Comparison of ENCODE assay signal across 2 cellular contexts in the genomic region with DNA sequence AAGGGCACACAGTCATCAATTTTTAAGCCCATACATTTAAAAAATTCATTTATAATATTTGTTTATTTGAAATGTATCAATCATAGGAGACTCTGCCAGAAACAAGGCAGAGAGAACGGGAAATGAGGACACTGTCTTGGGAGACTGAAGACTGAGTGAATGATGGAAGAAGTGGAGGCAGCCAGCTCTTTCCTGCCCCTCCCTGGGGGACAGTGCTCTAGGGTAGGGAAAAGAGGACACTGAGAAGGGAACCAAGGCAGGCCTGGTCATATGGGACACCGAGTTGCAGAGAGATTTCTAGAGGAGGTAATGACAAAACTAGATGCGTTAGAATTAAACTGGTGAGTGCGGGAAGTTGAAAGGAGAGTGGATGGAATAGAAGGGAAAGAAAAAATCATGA.
TF ChIP-seq lines count a peak whose summit lies in the region.

No MANE protein-coding gene starts in this region.

TF ChIP-seq in liver, 16 proteins besides CTCF, POLR2A, EP300 and RAD21:
- TF ChIP-seq FOXA2 (IDR thresholded peaks at IDR 0.05) (no peak), HNF4A (conservative IDR thresholded peaks at IDR 0.05) (no peak)

TF ChIP-seq in HepG2, 621 proteins besides CTCF, POLR2A, EP300 and RAD21:
- no peak for TF ChIP-seq NFIB (CRISPR knock-in tag; IDR thresholded peaks at IDR 0.05; ENCODE audit: borderline replicate concordance)
- no peak for TF ChIP-seq ZNF768 (CRISPR knock-in tag; IDR thresholded peaks at IDR 0.05)
- TF ChIP-seq XBP1 (CRISPR knock-in tag; IDR thresholded peaks at IDR 0.05): no peak
- TF ChIP-seq, protein P1, sequence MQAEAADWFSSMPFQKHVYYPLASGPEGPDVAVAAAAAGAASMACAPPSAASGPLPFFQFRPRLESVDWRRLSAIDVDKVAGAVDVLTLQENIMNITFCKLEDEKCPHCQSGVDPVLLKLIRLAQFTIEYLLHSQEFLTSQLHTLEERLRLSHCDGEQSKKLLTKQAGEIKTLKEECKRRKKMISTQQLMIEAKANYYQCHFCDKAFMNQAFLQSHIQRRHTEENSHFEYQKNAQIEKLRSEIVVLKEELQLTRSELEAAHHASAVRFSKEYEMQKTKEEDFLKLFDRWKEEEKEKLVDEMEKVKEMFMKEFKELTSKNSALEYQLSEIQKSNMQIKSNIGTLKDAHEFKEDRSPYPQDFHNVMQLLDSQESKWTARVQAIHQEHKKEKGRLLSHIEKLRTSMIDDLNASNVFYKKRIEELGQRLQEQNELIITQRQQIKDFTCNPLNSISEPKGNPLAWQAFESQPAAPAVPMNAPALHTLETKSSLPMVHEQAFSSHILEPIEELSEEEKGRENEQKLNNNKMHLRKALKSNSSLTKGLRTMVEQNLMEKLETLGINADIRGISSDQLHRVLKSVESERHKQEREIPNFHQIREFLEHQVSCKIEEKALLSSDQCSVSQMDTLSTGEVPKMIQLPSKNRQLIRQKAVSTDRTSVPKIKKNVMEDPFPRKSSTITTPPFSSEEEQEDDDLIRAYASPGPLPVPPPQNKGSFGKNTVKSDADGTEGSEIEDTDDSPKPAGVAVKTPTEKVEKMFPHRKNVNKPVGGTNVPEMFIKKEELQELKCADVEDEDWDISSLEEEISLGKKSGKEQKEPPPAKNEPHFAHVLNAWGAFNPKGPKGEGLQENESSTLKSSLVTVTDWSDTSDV (CRISPR knock-in tag; IDR thresholded peaks at IDR 0.05): no peak
- TF ChIP-seq, protein P2, sequence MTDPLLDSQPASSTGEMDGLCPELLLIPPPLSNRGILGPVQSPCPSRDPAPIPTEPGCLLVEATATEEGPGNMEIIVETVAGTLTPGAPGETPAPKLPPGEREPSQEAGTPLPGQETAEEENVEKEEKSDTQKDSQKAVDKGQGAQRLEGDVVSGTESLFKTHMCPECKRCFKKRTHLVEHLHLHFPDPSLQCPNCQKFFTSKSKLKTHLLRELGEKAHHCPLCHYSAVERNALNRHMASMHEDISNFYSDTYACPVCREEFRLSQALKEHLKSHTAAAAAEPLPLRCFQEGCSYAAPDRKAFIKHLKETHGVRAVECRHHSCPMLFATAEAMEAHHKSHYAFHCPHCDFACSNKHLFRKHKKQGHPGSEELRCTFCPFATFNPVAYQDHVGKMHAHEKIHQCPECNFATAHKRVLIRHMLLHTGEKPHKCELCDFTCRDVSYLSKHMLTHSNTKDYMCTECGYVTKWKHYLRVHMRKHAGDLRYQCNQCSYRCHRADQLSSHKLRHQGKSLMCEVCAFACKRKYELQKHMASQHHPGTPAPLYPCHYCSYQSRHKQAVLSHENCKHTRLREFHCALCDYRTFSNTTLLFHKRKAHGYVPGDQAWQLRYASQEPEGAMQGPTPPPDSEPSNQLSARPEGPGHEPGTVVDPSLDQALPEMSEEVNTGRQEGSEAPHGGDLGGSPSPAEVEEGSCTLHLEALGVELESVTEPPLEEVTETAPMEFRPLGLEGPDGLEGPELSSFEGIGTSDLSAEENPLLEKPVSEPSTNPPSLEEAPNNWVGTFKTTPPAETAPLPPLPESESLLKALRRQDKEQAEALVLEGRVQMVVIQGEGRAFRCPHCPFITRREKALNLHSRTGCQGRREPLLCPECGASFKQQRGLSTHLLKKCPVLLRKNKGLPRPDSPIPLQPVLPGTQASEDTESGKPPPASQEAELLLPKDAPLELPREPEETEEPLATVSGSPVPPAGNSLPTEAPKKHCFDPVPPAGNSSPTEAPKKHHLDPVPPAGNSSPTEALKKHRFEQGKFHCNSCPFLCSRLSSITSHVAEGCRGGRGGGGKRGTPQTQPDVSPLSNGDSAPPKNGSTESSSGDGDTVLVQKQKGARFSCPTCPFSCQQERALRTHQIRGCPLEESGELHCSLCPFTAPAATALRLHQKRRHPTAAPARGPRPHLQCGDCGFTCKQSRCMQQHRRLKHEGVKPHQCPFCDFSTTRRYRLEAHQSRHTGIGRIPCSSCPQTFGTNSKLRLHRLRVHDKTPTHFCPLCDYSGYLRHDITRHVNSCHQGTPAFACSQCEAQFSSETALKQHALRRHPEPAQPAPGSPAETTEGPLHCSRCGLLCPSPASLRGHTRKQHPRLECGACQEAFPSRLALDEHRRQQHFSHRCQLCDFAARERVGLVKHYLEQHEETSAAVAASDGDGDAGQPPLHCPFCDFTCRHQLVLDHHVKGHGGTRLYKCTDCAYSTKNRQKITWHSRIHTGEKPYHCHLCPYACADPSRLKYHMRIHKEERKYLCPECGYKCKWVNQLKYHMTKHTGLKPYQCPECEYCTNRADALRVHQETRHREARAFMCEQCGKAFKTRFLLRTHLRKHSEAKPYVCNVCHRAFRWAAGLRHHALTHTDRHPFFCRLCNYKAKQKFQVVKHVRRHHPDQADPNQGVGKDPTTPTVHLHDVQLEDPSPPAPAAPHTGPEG (CRISPR knock-in tag; IDR thresholded peaks at IDR 0.05): no peak
- TF ChIP-seq LCORL (IDR thresholded peaks at IDR 0.05): no peak
- no peak for TF ChIP-seq LCORL (CRISPR knock-in tag; IDR thresholded peaks at IDR 0.05)
- no peak for TF ChIP-seq NFE2 (CRISPR knock-in tag; IDR thresholded peaks at IDR 0.05)
- TF ChIP-seq ZNF562 (CRISPR knock-in tag; IDR thresholded peaks at IDR 0.05; ENCODE audit: borderline replicate concordance): no peak
- no peak for TF ChIP-seq ZNF644 (CRISPR knock-in tag; IDR thresholded peaks at IDR 0.05; ENCODE audit: low read depth)
- TF ChIP-seq, protein P3, sequence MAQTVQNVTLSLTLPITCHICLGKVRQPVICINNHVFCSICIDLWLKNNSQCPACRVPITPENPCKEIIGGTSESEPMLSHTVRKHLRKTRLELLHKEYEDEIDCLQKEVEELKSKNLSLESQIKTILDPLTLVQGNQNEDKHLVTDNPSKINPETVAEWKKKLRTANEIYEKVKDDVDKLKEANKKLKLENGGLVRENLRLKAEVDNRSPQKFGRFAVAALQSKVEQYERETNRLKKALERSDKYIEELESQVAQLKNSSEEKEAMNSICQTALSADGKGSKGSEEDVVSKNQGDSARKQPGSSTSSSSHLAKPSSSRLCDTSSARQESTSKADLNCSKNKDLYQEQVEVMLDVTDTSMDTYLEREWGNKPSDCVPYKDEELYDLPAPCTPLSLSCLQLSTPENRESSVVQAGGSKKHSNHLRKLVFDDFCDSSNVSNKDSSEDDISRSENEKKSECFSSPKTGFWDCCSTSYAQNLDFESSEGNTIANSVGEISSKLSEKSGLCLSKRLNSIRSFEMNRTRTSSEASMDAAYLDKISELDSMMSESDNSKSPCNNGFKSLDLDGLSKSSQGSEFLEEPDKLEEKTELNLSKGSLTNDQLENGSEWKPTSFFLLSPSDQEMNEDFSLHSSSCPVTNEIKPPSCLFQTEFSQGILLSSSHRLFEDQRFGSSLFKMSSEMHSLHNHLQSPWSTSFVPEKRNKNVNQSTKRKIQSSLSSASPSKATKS (CRISPR knock-in tag; IDR thresholded peaks at IDR 0.05): no peak
- TF ChIP-seq ZKSCAN5 (CRISPR knock-in tag; IDR thresholded peaks at IDR 0.05): no peak
- TF ChIP-seq, protein P4, sequence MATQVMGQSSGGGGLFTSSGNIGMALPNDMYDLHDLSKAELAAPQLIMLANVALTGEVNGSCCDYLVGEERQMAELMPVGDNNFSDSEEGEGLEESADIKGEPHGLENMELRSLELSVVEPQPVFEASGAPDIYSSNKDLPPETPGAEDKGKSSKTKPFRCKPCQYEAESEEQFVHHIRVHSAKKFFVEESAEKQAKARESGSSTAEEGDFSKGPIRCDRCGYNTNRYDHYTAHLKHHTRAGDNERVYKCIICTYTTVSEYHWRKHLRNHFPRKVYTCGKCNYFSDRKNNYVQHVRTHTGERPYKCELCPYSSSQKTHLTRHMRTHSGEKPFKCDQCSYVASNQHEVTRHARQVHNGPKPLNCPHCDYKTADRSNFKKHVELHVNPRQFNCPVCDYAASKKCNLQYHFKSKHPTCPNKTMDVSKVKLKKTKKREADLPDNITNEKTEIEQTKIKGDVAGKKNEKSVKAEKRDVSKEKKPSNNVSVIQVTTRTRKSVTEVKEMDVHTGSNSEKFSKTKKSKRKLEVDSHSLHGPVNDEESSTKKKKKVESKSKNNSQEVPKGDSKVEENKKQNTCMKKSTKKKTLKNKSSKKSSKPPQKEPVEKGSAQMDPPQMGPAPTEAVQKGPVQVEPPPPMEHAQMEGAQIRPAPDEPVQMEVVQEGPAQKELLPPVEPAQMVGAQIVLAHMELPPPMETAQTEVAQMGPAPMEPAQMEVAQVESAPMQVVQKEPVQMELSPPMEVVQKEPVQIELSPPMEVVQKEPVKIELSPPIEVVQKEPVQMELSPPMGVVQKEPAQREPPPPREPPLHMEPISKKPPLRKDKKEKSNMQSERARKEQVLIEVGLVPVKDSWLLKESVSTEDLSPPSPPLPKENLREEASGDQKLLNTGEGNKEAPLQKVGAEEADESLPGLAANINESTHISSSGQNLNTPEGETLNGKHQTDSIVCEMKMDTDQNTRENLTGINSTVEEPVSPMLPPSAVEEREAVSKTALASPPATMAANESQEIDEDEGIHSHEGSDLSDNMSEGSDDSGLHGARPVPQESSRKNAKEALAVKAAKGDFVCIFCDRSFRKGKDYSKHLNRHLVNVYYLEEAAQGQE (IDR thresholded peaks at IDR 0.05; ENCODE audit: borderline replicate concordance in 1 of 2, low read depth in 1 of 2, low read length in 2 of 2): no peak
- no peak for TF ChIP-seq ZNF430 (CRISPR knock-in tag; IDR thresholded peaks at IDR 0.05)
- no peak for TF ChIP-seq HNRNPK (IDR thresholded peaks at IDR 0.05; ENCODE audit: low read depth, low read length, poor library complexity, severe bottlenecking)
- TF ChIP-seq NRL (CRISPR knock-in tag; IDR thresholded peaks at IDR 0.05; ENCODE audit: borderline replicate concordance): no peak
- no peak for TF ChIP-seq POLR2G (IDR thresholded peaks at IDR 0.05; ENCODE audit: low read depth, low read length)
- no peak for TF ChIP-seq ZNF747 (CRISPR knock-in tag; IDR thresholded peaks at IDR 0.05; ENCODE audit: borderline replicate concordance)
- no peak for TF ChIP-seq ZKSCAN1 (IDR thresholded peaks at IDR 0.05; ENCODE audit: low read length)
- TF ChIP-seq, protein P5, sequence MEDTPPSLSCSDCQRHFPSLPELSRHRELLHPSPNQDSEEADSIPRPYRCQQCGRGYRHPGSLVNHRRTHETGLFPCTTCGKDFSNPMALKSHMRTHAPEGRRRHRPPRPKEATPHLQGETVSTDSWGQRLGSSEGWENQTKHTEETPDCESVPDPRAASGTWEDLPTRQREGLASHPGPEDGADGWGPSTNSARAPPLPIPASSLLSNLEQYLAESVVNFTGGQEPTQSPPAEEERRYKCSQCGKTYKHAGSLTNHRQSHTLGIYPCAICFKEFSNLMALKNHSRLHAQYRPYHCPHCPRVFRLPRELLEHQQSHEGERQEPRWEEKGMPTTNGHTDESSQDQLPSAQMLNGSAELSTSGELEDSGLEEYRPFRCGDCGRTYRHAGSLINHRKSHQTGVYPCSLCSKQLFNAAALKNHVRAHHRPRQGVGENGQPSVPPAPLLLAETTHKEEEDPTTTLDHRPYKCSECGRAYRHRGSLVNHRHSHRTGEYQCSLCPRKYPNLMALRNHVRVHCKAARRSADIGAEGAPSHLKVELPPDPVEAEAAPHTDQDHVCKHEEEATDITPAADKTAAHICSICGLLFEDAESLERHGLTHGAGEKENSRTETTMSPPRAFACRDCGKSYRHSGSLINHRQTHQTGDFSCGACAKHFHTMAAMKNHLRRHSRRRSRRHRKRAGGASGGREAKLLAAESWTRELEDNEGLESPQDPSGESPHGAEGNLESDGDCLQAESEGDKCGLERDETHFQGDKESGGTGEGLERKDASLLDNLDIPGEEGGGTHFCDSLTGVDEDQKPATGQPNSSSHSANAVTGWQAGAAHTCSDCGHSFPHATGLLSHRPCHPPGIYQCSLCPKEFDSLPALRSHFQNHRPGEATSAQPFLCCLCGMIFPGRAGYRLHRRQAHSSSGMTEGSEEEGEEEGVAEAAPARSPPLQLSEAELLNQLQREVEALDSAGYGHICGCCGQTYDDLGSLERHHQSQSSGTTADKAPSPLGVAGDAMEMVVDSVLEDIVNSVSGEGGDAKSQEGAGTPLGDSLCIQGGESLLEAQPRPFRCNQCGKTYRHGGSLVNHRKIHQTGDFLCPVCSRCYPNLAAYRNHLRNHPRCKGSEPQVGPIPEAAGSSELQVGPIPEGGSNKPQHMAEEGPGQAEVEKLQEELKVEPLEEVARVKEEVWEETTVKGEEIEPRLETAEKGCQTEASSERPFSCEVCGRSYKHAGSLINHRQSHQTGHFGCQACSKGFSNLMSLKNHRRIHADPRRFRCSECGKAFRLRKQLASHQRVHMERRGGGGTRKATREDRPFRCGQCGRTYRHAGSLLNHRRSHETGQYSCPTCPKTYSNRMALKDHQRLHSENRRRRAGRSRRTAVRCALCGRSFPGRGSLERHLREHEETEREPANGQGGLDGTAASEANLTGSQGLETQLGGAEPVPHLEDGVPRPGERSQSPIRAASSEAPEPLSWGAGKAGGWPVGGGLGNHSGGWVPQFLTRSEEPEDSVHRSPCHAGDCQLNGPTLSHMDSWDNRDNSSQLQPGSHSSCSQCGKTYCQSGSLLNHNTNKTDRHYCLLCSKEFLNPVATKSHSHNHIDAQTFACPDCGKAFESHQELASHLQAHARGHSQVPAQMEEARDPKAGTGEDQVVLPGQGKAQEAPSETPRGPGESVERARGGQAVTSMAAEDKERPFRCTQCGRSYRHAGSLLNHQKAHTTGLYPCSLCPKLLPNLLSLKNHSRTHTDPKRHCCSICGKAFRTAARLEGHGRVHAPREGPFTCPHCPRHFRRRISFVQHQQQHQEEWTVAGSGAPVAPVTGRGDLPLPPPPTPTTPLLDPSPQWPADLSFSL (CRISPR knock-in tag; IDR thresholded peaks at IDR 0.05): no peak
- no peak for TF ChIP-seq RFX5 (IDR thresholded peaks at IDR 0.05; ENCODE audit: low read depth, low read length)
